ENCODE assay signal across 17 cellular contexts in genomic region chr20:6766433-6766832, GRCh38. TPM values are rescaled to one million over a fixed set of nuclear protein-coding genes. Genes with fewer than 3 reads are reported as not detected.
DNase-seq lines count a peak whose midpoint lies in the region; ATAC-seq and TF ChIP-seq lines count a peak whose summit lies in the region.
"Had no signal": no experiment of that assay in that cellular context is flagged by ENCODE, and none has a peak within 500 bp of the region (broad histone marks: within the 10 kb centered on the region; RNA-seq: fewer than 3 reads in every experiment).

No MANE protein-coding gene starts in this region.

- H3K4me1 ChIP-seq in HUES48 (ENCODE audit: control insufficient read depth, insufficient read depth, low read length): peaks cover 52% of the 10 kb centered on the region
- peaks cover 2% of the 10 kb centered on the region for H3K4me1 ChIP-seq in colonic mucosa
- peaks cover 5 to 57% (median 31%) of the 10 kb centered on the region in 6 donors for H3K4me1 ChIP-seq in spleen

- ATAC-seq in HG03045 (IDR thresholded peaks at IDR 0.05; ENCODE audit: unreplicated experiment): no peak
- ATAC-seq: activated CD4-positive, alpha-beta T cell treated with anti-CD3 and anti-CD28 coated beads for 36 hours; esophagus mucosa; gastroesophageal sphincter; left lung had no signal

- peak overlapping the region; percentile 10 for H3K4me3 Mint-ChIP-seq in mesothelial cell of epicardium
- H3K4me3 Mint-ChIP-seq: activated CD4-positive, alpha-beta T cell treated with anti-CD3 and anti-CD28 coated beads for 36 hours had no signal

- H3K4me1 Mint-ChIP-seq in mesothelial cell of epicardium: peaks cover 20% of the 10 kb centered on the region

- peaks cover 31% of the 10 kb centered on the region for H3K27me3 Mint-ChIP-seq in mesothelial cell of epicardium (ENCODE audit: low read depth)

- no peaks in the 10 kb centered on the region for H3K9me3 ChIP-seq in HUES48 (ENCODE audit: control insufficient read depth, insufficient read depth, low read length)
- no peaks in the 10 kb centered on the region for H3K9me3 ChIP-seq in colonic mucosa
- H3K9me3 ChIP-seq in spleen: no peaks in the 10 kb centered on the region
- H3K9me3 ChIP-seq: gastroesophageal sphincter, left lung had no signal

- no peak for TF ChIP-seq POLR2A in spleen (IDR thresholded peaks at IDR 0.05)

- peaks cover 5% of the 10 kb centered on the region for H3K9me3 Mint-ChIP-seq in mesothelial cell of epicardium

- intact Hi-C loops in colonic mucosa (cut with DNase I): no loop called here
- intact Hi-C loops in spleen (cut with DNase I; ENCODE audit: low total_unique reads): no loop called here

- no peak overlapping the region for H3K27ac Mint-ChIP-seq in mesothelial cell of epicardium
- H3K27ac Mint-ChIP-seq: activated CD4-positive, alpha-beta T cell treated with anti-CD3 and anti-CD28 coated beads for 36 hours had no signal

- WGBS in spleen, 5 donors: 68 to 79% (median 73%) methylated on average over 9 of the region's 9 CpGs

- peak; percentile 58 for DNase-seq in colonic mucosa
- DNase-seq in mesothelial cell of epicardium (ENCODE audit: low spot score in 2 of 2, unreplicated experiment in 2 of 2): no peak
- no peak for DNase-seq in spleen
- no peak for DNase-seq in cortex of kidney (lab: John Stamatoyannopoulos, UW)
- no peak for DNase-seq in mesenteric fat pad (ENCODE audit: low spot score)
- DNase-seq: activated CD4-positive, alpha-beta T cell treated with anti-CD3 and anti-CD28 coated beads for 36 hours; DND-41; dorsolateral prefrontal cortex; left lung; NCI-H1092 treated with DMSO at 0.1 percent for 48 hours; NCI-H2029 treated with DMSO at 0.1 percent for 48 hours; NCI-H446 treated with DMSO at 0.1 percent for 48 hours; NK-92 treated with Interleukin-12 subunit alpha and Interleukin-12 subunit beta, amount 100 ng/mL, for 24 hours had no signal

- peak overlapping the region; percentile 31 for H3K27ac ChIP-seq in HUES48 (ENCODE audit: low read depth, low read length)
- peak overlapping the region; percentile 76 for H3K27ac ChIP-seq in colonic mucosa
- peak overlapping the region in 7 of 8 donors; percentile 42 to 87 (median 78) for H3K27ac ChIP-seq in spleen
- H3K27ac ChIP-seq: left lung had no signal

- TF ChIP-seq CTCF in colonic mucosa (IDR thresholded peaks at IDR 0.05) (no peak), mesothelial cell of epicardium (IDR thresholded peaks at IDR 0.05; ENCODE audit: unreplicated experiment) (no peak), spleen (IDR thresholded peaks at IDR 0.05 in 8 of 11, conservative IDR thresholded peaks at IDR 0.05 in 3 of 11) (no peak)

- no peak overlapping the region for H3K4me3 ChIP-seq in HUES48 (ENCODE audit: low read depth, low read length)
- no peak overlapping the region for H3K4me3 ChIP-seq in colonic mucosa
- peak overlapping the region in 1 of 8 donors; percentile 77 for H3K4me3 ChIP-seq in spleen

- H3K36me3 Mint-ChIP-seq in mesothelial cell of epicardium: no peaks in the 10 kb centered on the region

- H3K27me3 ChIP-seq in HUES48 (ENCODE audit: control insufficient read depth, insufficient read depth, low read length) (peaks cover 46% of the 10 kb centered on the region), colonic mucosa (no peaks in the 10 kb centered on the region), spleen (replicated peaks in 1 of 7) (peaks cover 0 to 57% (median 25%) of the 10 kb centered on the region in 7 donors)

- no peak overlapping the region for H3K9ac ChIP-seq in HUES48 (ENCODE audit: low read depth, low read length)
- peak overlapping the region in 1 of 2 donors; percentile 53 for H3K9ac ChIP-seq in colonic mucosa (ENCODE audit: low read depth in 2 of 2, low read length in 2 of 2)

- peaks cover 2% of the 10 kb centered on the region; the same call in 1 of the 2 replicates for H3K36me3 ChIP-seq in HUES48 (ENCODE audit: control insufficient read depth, insufficient read depth, low read length)
- no peaks in the 10 kb centered on the region for H3K36me3 ChIP-seq in colonic mucosa
- no peaks in the 10 kb centered on the region for H3K36me3 ChIP-seq in spleen
- H3K36me3 ChIP-seq: gastroesophageal sphincter, left lung had no signal

RNA-seq across cellular contexts. Expression of gene BMP2, which starts 1.1 kb away (rescaled TPM):
- total RNA-seq in colonic mucosa (10 to 100 TPM; 25.3 to 57.3 TPM), mesothelial cell of epicardium (9.2 to 10.5 TPM (median 9.4 TPM) in 3 replicates), spleen (10 to 100 TPM; 13.9 to 30.1 (median 18.5) TPM), mesenteric fat pad (14.3 TPM)
- polyA plus RNA-seq in spleen: 1 to 10 TPM; 1.7 to 4.8 (median 2.1) TPM
- total RNA-seq: activated CD4-positive, alpha-beta T cell treated with anti-CD3 and anti-CD28 coated beads for 36 hours had no signal
